Comparison of ENCODE assay signal across 8 cellular contexts in genomic region chr1:203306089-203306969, GRCh38. TPM values are rescaled to one million over a fixed set of nuclear protein-coding genes. Genes with fewer than 3 reads are reported as not detected.
DNase-seq lines count a peak whose midpoint lies in the region; ATAC-seq and TF ChIP-seq lines count a peak whose summit lies in the region.

No MANE protein-coding gene starts in this region.

- H3K27ac Mint-ChIP-seq in naive thymus-derived CD4-positive, alpha-beta T cell: peak overlapping the region; percentile 96 to 100 (median 98)

- TF ChIP-seq CTCF in GM12875 (IDR thresholded peaks at IDR 0.05; ENCODE audit: borderline replicate concordance, insufficient read depth, low read depth, low read length): peak; percentile 34; the same call in 1 of the 2 replicates
- no peak for TF ChIP-seq CTCF in fibroblast of the aortic adventitia (IDR thresholded peaks at IDR 0.05; ENCODE audit: insufficient read depth, low read length)

- peak overlapping the region; percentile 89 to 100 (median 96) for H3K4me3 Mint-ChIP-seq in naive thymus-derived CD4-positive, alpha-beta T cell

- CTCF ChIA-PET in naive thymus-derived CD4-positive, alpha-beta T cell (lab: Charles Lee): interaction anchor here (0.6 to 9.5 kb wide), 18 partner anchors 9 to 435 kb away, joined by 3 to 160 read pairs (median 10); no protein-coding TSS in a partner anchor

- intact Hi-C loops in naive thymus-derived CD4-positive, alpha-beta T cell (cut with micrococcal nuclease): loop anchor here (1.0 to 5.0 kb wide), 4 partner anchors 15 to 499 kb away; partner anchors contain the start of genes ATP2B4 (in 1 of the 2) and KDM5B (in 1 of the 2)

- H3K4me1 ChIP-seq in naive thymus-derived CD4-positive, alpha-beta T cell (ENCODE audit: control insufficient read depth in 2 of 2, insufficient read depth in 2 of 2, low read length in 2 of 2): peaks cover 25 to 40% of the 10 kb centered on the region in 2 donors
- H3K4me1 ChIP-seq in urinary bladder (ENCODE audit: insufficient read depth): no peaks in the 10 kb centered on the region

- peaks cover 16 to 48% (median 43%) of the 10 kb centered on the region in 5 donors for H3K36me3 Mint-ChIP-seq in naive thymus-derived CD4-positive, alpha-beta T cell

- H3K27me3 ChIP-seq in naive thymus-derived CD4-positive, alpha-beta T cell (ENCODE audit: control insufficient read depth in 2 of 2, insufficient read depth in 2 of 2, low read length in 2 of 2): no peaks in the 10 kb centered on the region

- POLR2A ChIA-PET in naive thymus-derived CD4-positive, alpha-beta T cell (lab: Charles Lee): interaction anchor here (1.1 to 24.2 kb wide), 6 partner anchors 15 to 1210 kb away, joined by 4 to 1812 read pairs (median 108); partner anchors contain the start of gene MDM4

- under 1% methylated on average over 22 of the region's 22 CpGs for WGBS in urinary bladder

- H3K36me3 ChIP-seq in naive thymus-derived CD4-positive, alpha-beta T cell (ENCODE audit: control insufficient read depth in 2 of 3, insufficient read depth in 3 of 3, low read length in 3 of 3): peaks cover 13 to 51% (median 21%) of the 10 kb centered on the region in 3 experiments
- no peaks in the 10 kb centered on the region for H3K36me3 ChIP-seq in urinary bladder (ENCODE audit: insufficient read depth)

- H3K4me3 ChIP-seq in GM12875 (ENCODE audit: low read depth, low read length): peak overlapping the region; percentile 95
- peak overlapping the region; percentile 92 for H3K4me3 ChIP-seq in fibroblast of the aortic adventitia (ENCODE audit: low read depth, low read length)
- peak overlapping the region; percentile 86 for H3K4me3 ChIP-seq in naive thymus-derived CD4-positive, alpha-beta T cell (ENCODE audit: low read length)
- H3K4me3 ChIP-seq in urinary bladder (ENCODE audit: low read depth, low read length): peak overlapping the region; percentile 83

- H3K4me1 Mint-ChIP-seq in naive thymus-derived CD4-positive, alpha-beta T cell: peaks cover 55 to 68% (median 61%) of the 10 kb centered on the region in 7 donors

- peaks cover 0 to 4% (median 0%) of the 10 kb centered on the region in 11 donors for H3K9me3 Mint-ChIP-seq in naive thymus-derived CD4-positive, alpha-beta T cell

- no peaks in the 10 kb centered on the region for H3K9me3 ChIP-seq in naive thymus-derived CD4-positive, alpha-beta T cell (ENCODE audit: control insufficient read depth in 2 of 3, low read length in 3 of 3)

- peak; percentile 80 for DNase-seq in AG08396 (ENCODE audit: low spot score)
- peak; percentile 93 for DNase-seq in NCI-H69 (lab: John Stamatoyannopoulos, UW)
- DNase-seq in activated effector memory CD4-positive, alpha-beta T cell treated with Interleukin-2 at 50 U/mL for 16 hours: peak; percentile 21
- DNase-seq in fibroblast of the aortic adventitia (ENCODE audit: low read depth): peak; percentile 89
- DNase-seq in naive thymus-derived CD4-positive, alpha-beta T cell: peak in 7 of 9 donors; percentile 40 to 60 (median 57)

- peak overlapping the region; percentile 100 for H3K27ac ChIP-seq in naive thymus-derived CD4-positive, alpha-beta T cell (ENCODE audit: low read depth, low read length)
- H3K27ac ChIP-seq in urinary bladder (ENCODE audit: low read depth): peak overlapping the region; percentile 98

- no peaks in the 10 kb centered on the region for H3K27me3 Mint-ChIP-seq in naive thymus-derived CD4-positive, alpha-beta T cell

- ATAC-seq in naive thymus-derived CD4-positive, alpha-beta T cell: no peak
- no peak for ATAC-seq in GM21576 (IDR thresholded peaks at IDR 0.05; ENCODE audit: unreplicated experiment)

RNA-seq across cellular contexts. Expression of gene BTG2, which starts 1.0 kb away (rescaled TPM):
- total RNA-seq in fibroblast of the aortic adventitia (ENCODE audit: low replicate concordance) (16.7 and 18.2 TPM in 2 replicates), urinary bladder (58.6 TPM)
- 100 to 1,000 TPM; 141 to 654 (median 241) TPM for total RNA-seq in naive thymus-derived CD4-positive, alpha-beta T cell
- 100 to 1,000 TPM; 118 to 211 TPM for polyA plus RNA-seq in naive thymus-derived CD4-positive, alpha-beta T cell
- 464 TPM for polyA plus RNA-seq in urinary bladder

RNA-seq across cellular contexts. Expression of gene FMOD, which starts 44.6 kb away (rescaled TPM):
- 6.6 and 9.1 TPM in 2 replicates for total RNA-seq in fibroblast of the aortic adventitia (ENCODE audit: low replicate concordance)
- total RNA-seq in naive thymus-derived CD4-positive, alpha-beta T cell: not detected
- not detected for polyA plus RNA-seq in naive thymus-derived CD4-positive, alpha-beta T cell
- total RNA-seq in urinary bladder: 68.4 TPM
- polyA plus RNA-seq in urinary bladder: 46.0 TPM

Comparison
In these comparisons a context has a peak if more than half of its experiments do, and no peak if none do; other contexts are left out.
1. DNase-seq: peak in every context shown above with its lines; median percentile 93 in NCI-H69; 89 in fibroblast of the aortic adventitia; 80 in AG08396; 57 in naive thymus-derived CD4-positive, alpha-beta T cell; 21 in activated effector memory CD4-positive, alpha-beta T cell treated with Interleukin-2 at 50 U/mL for 16 hours.